Comparison of ENCODE assay signal across 1 cellular context in the genomic region with DNA sequence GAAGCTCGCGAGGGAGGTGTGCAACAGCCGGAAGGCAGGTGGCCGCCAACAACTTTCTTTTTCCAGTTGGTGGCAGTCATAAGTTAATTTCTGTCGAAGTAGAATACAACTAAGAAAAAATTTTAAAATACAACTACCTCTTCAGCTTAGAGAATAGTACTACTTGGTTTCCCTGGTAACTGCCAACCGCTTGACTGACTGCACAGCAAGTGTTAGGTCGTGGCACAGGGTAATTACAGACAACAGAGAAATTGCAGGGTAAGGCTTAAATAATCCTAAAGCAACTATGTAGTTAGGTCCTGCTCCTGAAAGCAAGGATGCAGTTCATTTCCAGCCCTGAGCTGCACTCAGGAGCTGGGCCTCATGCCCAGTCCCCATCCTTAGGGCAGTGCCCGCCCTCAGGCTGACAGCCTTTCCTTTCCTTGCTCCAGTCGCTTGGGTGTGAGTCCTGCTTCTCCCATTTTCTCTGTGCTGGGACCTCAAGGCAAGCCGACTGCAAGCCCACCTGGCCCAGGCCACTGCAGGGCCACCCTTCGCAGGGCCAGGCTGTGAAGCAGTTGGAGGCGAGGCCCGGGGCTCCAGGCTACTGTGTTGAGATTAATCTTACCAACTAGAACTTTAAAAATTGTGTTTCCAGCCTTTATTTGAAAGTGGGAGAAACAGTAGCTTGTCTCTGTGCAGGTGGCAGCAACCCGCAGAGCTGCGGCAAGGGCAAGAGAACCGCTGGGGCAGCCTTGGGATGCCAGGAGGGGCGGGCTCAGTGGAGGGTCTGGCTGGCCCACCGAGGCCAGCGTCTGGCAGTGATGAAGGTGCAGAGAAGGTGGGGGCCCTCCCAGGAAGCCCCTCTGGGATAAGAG.
TF ChIP-seq lines count a peak whose summit lies in the region.

No MANE protein-coding gene starts in this region.

TF ChIP-seq in SK-N-SH, 30 proteins besides CTCF, POLR2A, EP300 and RAD21:
- TF ChIP-seq, protein P1, sequence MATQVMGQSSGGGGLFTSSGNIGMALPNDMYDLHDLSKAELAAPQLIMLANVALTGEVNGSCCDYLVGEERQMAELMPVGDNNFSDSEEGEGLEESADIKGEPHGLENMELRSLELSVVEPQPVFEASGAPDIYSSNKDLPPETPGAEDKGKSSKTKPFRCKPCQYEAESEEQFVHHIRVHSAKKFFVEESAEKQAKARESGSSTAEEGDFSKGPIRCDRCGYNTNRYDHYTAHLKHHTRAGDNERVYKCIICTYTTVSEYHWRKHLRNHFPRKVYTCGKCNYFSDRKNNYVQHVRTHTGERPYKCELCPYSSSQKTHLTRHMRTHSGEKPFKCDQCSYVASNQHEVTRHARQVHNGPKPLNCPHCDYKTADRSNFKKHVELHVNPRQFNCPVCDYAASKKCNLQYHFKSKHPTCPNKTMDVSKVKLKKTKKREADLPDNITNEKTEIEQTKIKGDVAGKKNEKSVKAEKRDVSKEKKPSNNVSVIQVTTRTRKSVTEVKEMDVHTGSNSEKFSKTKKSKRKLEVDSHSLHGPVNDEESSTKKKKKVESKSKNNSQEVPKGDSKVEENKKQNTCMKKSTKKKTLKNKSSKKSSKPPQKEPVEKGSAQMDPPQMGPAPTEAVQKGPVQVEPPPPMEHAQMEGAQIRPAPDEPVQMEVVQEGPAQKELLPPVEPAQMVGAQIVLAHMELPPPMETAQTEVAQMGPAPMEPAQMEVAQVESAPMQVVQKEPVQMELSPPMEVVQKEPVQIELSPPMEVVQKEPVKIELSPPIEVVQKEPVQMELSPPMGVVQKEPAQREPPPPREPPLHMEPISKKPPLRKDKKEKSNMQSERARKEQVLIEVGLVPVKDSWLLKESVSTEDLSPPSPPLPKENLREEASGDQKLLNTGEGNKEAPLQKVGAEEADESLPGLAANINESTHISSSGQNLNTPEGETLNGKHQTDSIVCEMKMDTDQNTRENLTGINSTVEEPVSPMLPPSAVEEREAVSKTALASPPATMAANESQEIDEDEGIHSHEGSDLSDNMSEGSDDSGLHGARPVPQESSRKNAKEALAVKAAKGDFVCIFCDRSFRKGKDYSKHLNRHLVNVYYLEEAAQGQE (IDR thresholded peaks at IDR 0.05; ENCODE audit: low read depth, low read length), result no peak
- TF ChIP-seq POLR2AphosphoS5 (IDR thresholded peaks at IDR 0.05; ENCODE audit: low read depth, low read length) (no peak), NRF1 (IDR thresholded peaks at IDR 0.05; ENCODE audit: low read depth, low read length) (no peak), FOXM1 (IDR thresholded peaks at IDR 0.05; ENCODE audit: low read depth) (no peak), RCOR1 (IDR thresholded peaks at IDR 0.05; ENCODE audit: low read length) (no peak), JUND (IDR thresholded peaks at IDR 0.05) (no peak), SIN3A (IDR thresholded peaks at IDR 0.05; ENCODE audit: borderline replicate concordance, low read depth, low read length) (no peak), MXI1 (IDR thresholded peaks at IDR 0.05; ENCODE audit: low read depth, low read length) (no peak), TCF12 (IDR thresholded peaks at IDR 0.05) (no peak), TEAD4 (IDR thresholded peaks at IDR 0.05; ENCODE audit: borderline replicate concordance, insufficient read depth) (no peak), EZH2phosphoT487 (IDR thresholded peaks at IDR 0.05; ENCODE audit: borderline replicate concordance, low read depth) (no peak), SMC3 (IDR thresholded peaks at IDR 0.05; ENCODE audit: low read depth, low read length) (no peak), FOXJ3 (CRISPR knock-in tag; IDR thresholded peaks at IDR 0.05) (no peak)
- TF ChIP-seq, protein P2, sequence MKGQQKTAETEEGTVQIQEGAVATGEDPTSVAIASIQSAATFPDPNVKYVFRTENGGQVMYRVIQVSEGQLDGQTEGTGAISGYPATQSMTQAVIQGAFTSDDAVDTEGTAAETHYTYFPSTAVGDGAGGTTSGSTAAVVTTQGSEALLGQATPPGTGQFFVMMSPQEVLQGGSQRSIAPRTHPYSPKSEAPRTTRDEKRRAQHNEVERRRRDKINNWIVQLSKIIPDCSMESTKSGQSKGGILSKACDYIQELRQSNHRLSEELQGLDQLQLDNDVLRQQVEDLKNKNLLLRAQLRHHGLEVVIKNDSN (IDR thresholded peaks at IDR 0.05; ENCODE audit: borderline replicate concordance, low read depth), result no peak
